ENCODE assay signal across 22 cellular contexts in genomic region chr6:301929-302705, GRCh38.
"Had no signal": no experiment of that assay in that cellular context is flagged by ENCODE, and none has a peak within 500 bp of the region (broad histone marks: within the 10 kb centered on the region; RNA-seq: fewer than 3 reads in every experiment).

No MANE protein-coding gene starts in this region.

- ATAC-seq: heart right ventricle; left cardiac atrium; left lobe of liver; lower lobe of right lung; right lobe of liver; stimulated activated memory B cell treated with anti-CD40 and anti-IgM and Interleukin-4, amounts not matched to agents 10 μg/mL and 1 μg/mL and 100 μg/mL, for 72 hours; stimulated activated naive CD8-positive, alpha-beta T cell treated with anti-CD3 and anti-CD28 coated beads, Interleukin-15, amount 100 ng/mL, for 72 hours; upper lobe of right lung had no signal

- H3K27me3 Mint-ChIP-seq: progenitor cell of endocrine pancreas; stimulated activated memory B cell treated with anti-CD40 and anti-IgM and Interleukin-4, amounts not matched to agents 10 μg/mL and 1 μg/mL and 100 μg/mL, for 72 hours; stimulated activated naive CD8-positive, alpha-beta T cell treated with anti-CD3 and anti-CD28 coated beads, Interleukin-15, amount 100 ng/mL, for 72 hours had no signal

- DNase-seq: heart right ventricle; kidney glomerular epithelial cell; left cardiac atrium; lower lobe of right lung; mammary epithelial cell; mesenchymal stem cell; nucleus accumbens; stimulated activated CD4-positive, alpha-beta T cell treated with anti-CD3 and anti-CD28 coated beads, Interleukin-1b, Interleukin-23, amount 100 ng/mL, for 48 hours; stimulated activated CD4-positive, alpha-beta T cell treated with anti-CD3 and anti-CD28 coated beads, Interleukin-2, amount 100 ng/mL, for 48 hours; stimulated activated CD4-positive, alpha-beta T cell treated with anti-CD3 and anti-CD28 coated beads, Interleukin-4, amount 100 ng/mL, for 4 hours; stimulated activated CD8-positive, alpha-beta memory T cell treated with anti-CD3 and anti-CD28 coated beads, Interleukin-4, amount 100 ng/mL, for 48 hours; stimulated activated naive CD4-positive, alpha-beta T cell treated with Interleukin-2 at 50 U/mL for 16 hours; stimulated activated naive CD8-positive, alpha-beta T cell treated with anti-CD3 and anti-CD28 coated beads, Interleukin-15, amount 100 ng/mL, for 72 hours; substantia nigra; transverse colon; upper lobe of right lung had no signal

- H3K36me3 Mint-ChIP-seq: stimulated activated memory B cell treated with anti-CD40 and anti-IgM and Interleukin-4, amounts not matched to agents 10 μg/mL and 1 μg/mL and 100 μg/mL, for 72 hours had no signal

- H3K27ac Mint-ChIP-seq: nephron; progenitor cell of endocrine pancreas; stimulated activated memory B cell treated with anti-CD40 and anti-IgM and Interleukin-4, amounts not matched to agents 10 μg/mL and 1 μg/mL and 100 μg/mL, for 72 hours; stimulated activated naive CD8-positive, alpha-beta T cell treated with anti-CD3 and anti-CD28 coated beads, Interleukin-15, amount 100 ng/mL, for 72 hours had no signal

- H3K4me1 Mint-ChIP-seq: nephron; stimulated activated memory B cell treated with anti-CD40 and anti-IgM and Interleukin-4, amounts not matched to agents 10 μg/mL and 1 μg/mL and 100 μg/mL, for 72 hours; stimulated activated naive CD8-positive, alpha-beta T cell treated with anti-CD3 and anti-CD28 coated beads, Interleukin-15, amount 100 ng/mL, for 72 hours had no signal

- H3K4me3 Mint-ChIP-seq: nephron; neural crest cell; stimulated activated memory B cell treated with anti-CD40 and anti-IgM and Interleukin-4, amounts not matched to agents 10 μg/mL and 1 μg/mL and 100 μg/mL, for 72 hours; stimulated activated naive CD8-positive, alpha-beta T cell treated with anti-CD3 and anti-CD28 coated beads, Interleukin-15, amount 100 ng/mL, for 72 hours had no signal

- H3K9me3 Mint-ChIP-seq: neural crest cell; stimulated activated memory B cell treated with anti-CD40 and anti-IgM and Interleukin-4, amounts not matched to agents 10 μg/mL and 1 μg/mL and 100 μg/mL, for 72 hours; stimulated activated naive CD8-positive, alpha-beta T cell treated with anti-CD3 and anti-CD28 coated beads, Interleukin-15, amount 100 ng/mL, for 72 hours had no signal
